ENCODE assay signal across 8 cellular contexts in genomic region chr12:53078425-53079225, GRCh38. TPM values are rescaled to one million over a fixed set of nuclear protein-coding genes. Genes with fewer than 3 reads are reported as not detected.
DNase-seq lines count a peak whose midpoint lies in the region; ATAC-seq and TF ChIP-seq lines count a peak whose summit lies in the region.

No MANE protein-coding gene starts in this region.

- H3K27ac ChIP-seq in BLaER1 = peak overlapping the region; percentile 84
- peak overlapping the region; percentile 78; the same call in 1 of the 2 replicates for H3K27ac ChIP-seq in HUES64 (ENCODE audit: low read depth, low read length)

- H3K27me3 ChIP-seq in BLaER1 (no peaks in the 10 kb centered on the region), HUES64 (ENCODE audit: insufficient read depth, low read length) (peaks cover 10% of the 10 kb centered on the region)

- no peak for TF ChIP-seq CTCF in fibroblast of the aortic adventitia (IDR thresholded peaks at IDR 0.05; ENCODE audit: insufficient read depth, low read length)
- no peak for TF ChIP-seq CTCF in retinal pigment epithelial cell (conservative IDR thresholded peaks at IDR 0.05; ENCODE audit: low read depth, low read length)

- H3K36me3 ChIP-seq in BLaER1 = peaks cover 41% of the 10 kb centered on the region
- H3K36me3 ChIP-seq in HUES64 (ENCODE audit: insufficient read depth, low read length) = peaks cover 12% of the 10 kb centered on the region; the same call in 1 of the 2 replicates

- DNase-seq in activated CD4-positive, alpha-beta T cell treated with anti-CD3 and anti-CD28 coated beads, Interleukin-2, amount 50 U/mL, for 4 hours = peak; percentile 44 to 48
- peak; percentile 46 for DNase-seq in fibroblast of the aortic adventitia (ENCODE audit: low read depth)
- no peak for DNase-seq in retinal pigment epithelial cell (ENCODE audit: low read depth)
- no peak for DNase-seq in NCI-H446 treated with DMSO at 0.1 percent for 48 hours (lab: John Stamatoyannopoulos, UW)

- H3K9me3 ChIP-seq in BLaER1 (no peaks in the 10 kb centered on the region), HUES64 (ENCODE audit: insufficient read depth, low read depth, low read length) (no peaks in the 10 kb centered on the region)

- WGBS in HUES64 = 21% methylated on average over 22 of the region's 25 CpGs

- peak overlapping the region; percentile 86 for H3K4me2 ChIP-seq in BLaER1

- H4K20me1 ChIP-seq in BLaER1 = no peaks in the 10 kb centered on the region

- ATAC-seq in GM19372 (IDR thresholded peaks at IDR 0.05; ENCODE audit: low read depth, unreplicated experiment) (peak; percentile 7), GM19328 (IDR thresholded peaks at IDR 0.05; ENCODE audit: unreplicated experiment) (no peak)

- H3K9ac ChIP-seq in BLaER1 (peak overlapping the region; percentile 86), HUES64 (ENCODE audit: low read depth, low read length) (peak overlapping the region; percentile 67)

- peak overlapping the region; percentile 82 for H3K4me3 ChIP-seq in BLaER1
- H3K4me3 ChIP-seq in HUES64 (ENCODE audit: low read length) = peak overlapping the region; percentile 81
- peak overlapping the region; percentile 78 for H3K4me3 ChIP-seq in fibroblast of the aortic adventitia (ENCODE audit: low read depth, low read length)
- H3K4me3 ChIP-seq in retinal pigment epithelial cell (ENCODE audit: low read length) = peak overlapping the region; percentile 73

- peaks cover 21% of the 10 kb centered on the region for H3K4me1 ChIP-seq in BLaER1
- H3K4me1 ChIP-seq in HUES64 (ENCODE audit: insufficient read depth, low read length) = peaks cover 5% of the 10 kb centered on the region

RNA-seq across cellular contexts. Expression of gene SPRYD3, which starts 0.6 kb away (rescaled TPM):
- 3.9 TPM for polyA plus RNA-seq in HUES64 (2013, experiment 1 of 2)
- 4.8 TPM for polyA plus RNA-seq in HUES64 (2013, experiment 2 of 2)
- 27.1 and 33.0 TPM in 2 replicates for total RNA-seq in fibroblast of the aortic adventitia (ENCODE audit: low replicate concordance)

RNA-seq across cellular contexts. Expression of gene IGFBP6, which starts 18.8 kb away (rescaled TPM):
- polyA plus RNA-seq in HUES64 (2013, experiment 1 of 2) = 4.9 TPM
- 4.7 TPM for polyA plus RNA-seq in HUES64 (2013, experiment 2 of 2)
- total RNA-seq in fibroblast of the aortic adventitia (ENCODE audit: low replicate concordance) = 723 and 2,626 TPM in 2 replicates

RNA-seq across cellular contexts. Expression of gene SOAT2, which starts 24.7 kb away (rescaled TPM):
- polyA plus RNA-seq in HUES64 (2013, experiment 1 of 2) = not detected
- not detected for polyA plus RNA-seq in HUES64 (2013, experiment 2 of 2)
- 0.09 TPM in 1 of 2 replicates, not detected in the other for total RNA-seq in fibroblast of the aortic adventitia (ENCODE audit: low replicate concordance)

RNA-seq across cellular contexts. Expression of gene TNS2, which starts 28.8 kb away (rescaled TPM):
- 4.4 TPM for polyA plus RNA-seq in HUES64 (2013, experiment 1 of 2)
- polyA plus RNA-seq in HUES64 (2013, experiment 2 of 2) = 9.8 TPM
- total RNA-seq in fibroblast of the aortic adventitia (ENCODE audit: low replicate concordance) = 60.5 and 77.4 TPM in 2 replicates

Comparison
In these comparisons a context has a peak if more than half of its experiments do, and no peak if none do; other contexts are left out.
1. DNase-seq: peak in activated CD4-positive, alpha-beta T cell treated with anti-CD3 and anti-CD28 coated beads, Interleukin-2, amount 50 U/mL, for 4 hours (2 of 2) and fibroblast of the aortic adventitia (single experiment); none in retinal pigment epithelial cell (single experiment) and NCI-H446 treated with DMSO at 0.1 percent for 48 hours (single experiment).
2. Peak in every context shown above with its lines, with median percentiles within 50 percentile points of each other: H3K4me3 ChIP-seq.